8 cellular contexts compared by ENCODE assay signal in the genomic region with DNA sequence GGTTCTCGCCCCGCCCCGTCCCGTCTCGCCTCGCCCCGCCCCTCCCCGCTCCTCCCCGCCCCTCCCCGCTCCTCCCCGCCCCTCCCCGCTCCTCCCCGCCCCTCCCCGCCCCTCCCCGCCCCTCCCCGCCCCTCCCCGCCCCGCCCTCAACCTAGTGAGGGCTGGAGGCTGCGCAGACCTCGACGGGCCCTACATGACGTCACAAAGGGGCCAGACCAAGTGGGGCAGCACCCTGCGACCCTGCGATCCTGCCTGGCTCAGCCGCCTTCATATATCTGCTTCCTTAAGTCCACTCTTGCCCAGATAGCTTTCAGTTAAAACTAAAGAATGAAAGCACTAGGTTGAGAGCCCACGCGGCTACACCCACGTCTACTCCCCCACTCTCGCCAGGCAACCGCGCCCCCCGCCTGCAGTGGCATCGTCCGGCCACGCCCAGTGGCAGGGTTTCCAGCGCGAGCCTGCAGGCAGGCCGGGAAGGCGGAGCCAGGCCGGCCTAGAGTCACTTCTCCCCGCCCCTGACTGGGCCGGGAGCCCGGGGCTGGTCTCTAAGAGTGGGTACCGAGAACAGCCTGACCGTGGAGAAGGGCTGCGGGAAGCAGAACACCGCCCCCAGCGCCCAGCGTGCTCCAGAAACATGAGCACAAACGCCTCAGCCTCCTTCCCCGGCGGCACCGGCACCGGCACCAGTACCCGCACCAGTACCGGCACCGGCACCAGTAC. TPM values are rescaled to one million over a fixed set of nuclear protein-coding genes. Genes with fewer than 3 reads are reported as not detected.
DNase-seq lines count a peak whose midpoint lies in the region; ATAC-seq and TF ChIP-seq lines count a peak whose summit lies in the region.

No MANE protein-coding gene starts in this region.

- H3K27ac ChIP-seq in angular gyrus (ENCODE audit: low read depth, low read length) (peak overlapping the region; percentile 96), left ventricle myocardium inferior (replicated peaks) (peak overlapping the region; percentile 95), upper lobe of right lung (peak overlapping the region; percentile 89)

- H3K36me3 ChIP-seq in left ventricle myocardium inferior (no peaks in the 10 kb centered on the region), upper lobe of right lung (no peaks in the 10 kb centered on the region)

- peak overlapping the region; percentile 96 for H3K27ac Mint-ChIP-seq in T-helper 1 cell treated with Interleukin-12 subunit alpha and Interleukin-12 subunit beta and Interleukin-4 antibody, amounts not matched to agents 30 μg/mL and 1 μg/mL, for 36 hours
- H3K27ac Mint-ChIP-seq in progenitor cell of endocrine pancreas, result peak overlapping the region; percentile 100

- H3K9me3 ChIP-seq in left ventricle myocardium inferior (replicated peaks), result no peaks in the 10 kb centered on the region
- H3K9me3 ChIP-seq in upper lobe of right lung, result no peaks in the 10 kb centered on the region

- no peaks in the 10 kb centered on the region for H3K9me3 Mint-ChIP-seq in T-helper 1 cell treated with Interleukin-12 subunit alpha and Interleukin-12 subunit beta and Interleukin-4 antibody, amounts not matched to agents 30 μg/mL and 1 μg/mL, for 36 hours
- H3K9me3 Mint-ChIP-seq in progenitor cell of endocrine pancreas (ENCODE audit: low read depth), result peaks cover 10% of the 10 kb centered on the region

- H3K27me3 Mint-ChIP-seq in T-helper 1 cell treated with Interleukin-12 subunit alpha and Interleukin-12 subunit beta and Interleukin-4 antibody, amounts not matched to agents 30 μg/mL and 1 μg/mL, for 36 hours (ENCODE audit: low read depth), result peaks cover 22% of the 10 kb centered on the region
- no peaks in the 10 kb centered on the region for H3K27me3 Mint-ChIP-seq in progenitor cell of endocrine pancreas

- peaks cover 3% of the 10 kb centered on the region for H3K4me1 Mint-ChIP-seq in T-helper 1 cell treated with Interleukin-12 subunit alpha and Interleukin-12 subunit beta and Interleukin-4 antibody, amounts not matched to agents 30 μg/mL and 1 μg/mL, for 36 hours (ENCODE audit: low read depth)
- H3K4me1 Mint-ChIP-seq in progenitor cell of endocrine pancreas (ENCODE audit: low read depth), result peaks cover 2% of the 10 kb centered on the region

- peak overlapping the region; percentile 41 for H3K4me3 ChIP-seq in GM12875 (ENCODE audit: low read depth, low read length)
- H3K4me3 ChIP-seq in left ventricle myocardium inferior, result peak overlapping the region; percentile 85
- peak overlapping the region; percentile 65 for H3K4me3 ChIP-seq in upper lobe of right lung

- peak; percentile 99 for ATAC-seq in HG02798 (IDR thresholded peaks at IDR 0.05; ENCODE audit: poor library complexity, unreplicated experiment)
- peak; percentile 97 for ATAC-seq in upper lobe of right lung

- peaks cover 8% of the 10 kb centered on the region for H3K4me1 ChIP-seq in left ventricle myocardium inferior
- H3K4me1 ChIP-seq in upper lobe of right lung, result no peaks in the 10 kb centered on the region

- H3K27me3 ChIP-seq in left ventricle myocardium inferior (ENCODE audit: low read depth) (no peaks in the 10 kb centered on the region), upper lobe of right lung (no peaks in the 10 kb centered on the region)

- peak overlapping the region; percentile 89 for H3K4me3 Mint-ChIP-seq in T-helper 1 cell treated with Interleukin-12 subunit alpha and Interleukin-12 subunit beta and Interleukin-4 antibody, amounts not matched to agents 30 μg/mL and 1 μg/mL, for 36 hours
- H3K4me3 Mint-ChIP-seq in progenitor cell of endocrine pancreas (ENCODE audit: low read depth), result peak overlapping the region; percentile 90

- TF ChIP-seq CTCF in GM12875 (IDR thresholded peaks at IDR 0.05; ENCODE audit: borderline replicate concordance, insufficient read depth, low read depth, low read length), result no peak
- peak; percentile 55 for TF ChIP-seq CTCF in left ventricle myocardium inferior (IDR thresholded peaks at IDR 0.05; ENCODE audit: borderline replicate concordance)
- peak; percentile 46 for TF ChIP-seq CTCF in progenitor cell of endocrine pancreas (IDR thresholded peaks at IDR 0.05; ENCODE audit: unreplicated experiment)
- TF ChIP-seq CTCF in upper lobe of right lung (IDR thresholded peaks at IDR 0.05), result peak; percentile 38

- DNase-seq in NCI-H1417 (lab: John Stamatoyannopoulos, UW) (peak; percentile 53 to 80 (median 65)), left ventricle myocardium inferior (peak; percentile 92), progenitor cell of endocrine pancreas (ENCODE audit: low spot score, unreplicated experiment) (peak; percentile 79), upper lobe of right lung (peak; percentile 96)

- no peaks in the 10 kb centered on the region for H3K36me3 Mint-ChIP-seq in T-helper 1 cell treated with Interleukin-12 subunit alpha and Interleukin-12 subunit beta and Interleukin-4 antibody, amounts not matched to agents 30 μg/mL and 1 μg/mL, for 36 hours (ENCODE audit: low read depth)
- no peaks in the 10 kb centered on the region for H3K36me3 Mint-ChIP-seq in progenitor cell of endocrine pancreas (ENCODE audit: insufficient read depth)

- intact Hi-C loops in left ventricle myocardium inferior (cut with micrococcal nuclease) (loop anchor here (5.0 to 10.0 kb wide), 2 partner anchors 53 to 90 kb away; no protein-coding TSS in a partner anchor), upper lobe of right lung (cut with DNase I) (no loop called here)

RNA-seq across cellular contexts. Expression of a gene that starts 1.5 kb away (rescaled TPM):
- total RNA-seq in left ventricle myocardium inferior, result 113 TPM
- 12.0 and 12.5 TPM in 2 replicates for total RNA-seq in progenitor cell of endocrine pancreas
- 176 TPM for total RNA-seq in upper lobe of right lung

Comparison
In these comparisons a context has a peak if more than half of its experiments do, and no peak if none do; other contexts are left out.
1. Peak in every context shown above with its lines: DNase-seq, ATAC-seq, H3K4me3 ChIP-seq and H3K27ac ChIP-seq.